Comparison of ENCODE assay signal across 8 cellular contexts in the genomic region with DNA sequence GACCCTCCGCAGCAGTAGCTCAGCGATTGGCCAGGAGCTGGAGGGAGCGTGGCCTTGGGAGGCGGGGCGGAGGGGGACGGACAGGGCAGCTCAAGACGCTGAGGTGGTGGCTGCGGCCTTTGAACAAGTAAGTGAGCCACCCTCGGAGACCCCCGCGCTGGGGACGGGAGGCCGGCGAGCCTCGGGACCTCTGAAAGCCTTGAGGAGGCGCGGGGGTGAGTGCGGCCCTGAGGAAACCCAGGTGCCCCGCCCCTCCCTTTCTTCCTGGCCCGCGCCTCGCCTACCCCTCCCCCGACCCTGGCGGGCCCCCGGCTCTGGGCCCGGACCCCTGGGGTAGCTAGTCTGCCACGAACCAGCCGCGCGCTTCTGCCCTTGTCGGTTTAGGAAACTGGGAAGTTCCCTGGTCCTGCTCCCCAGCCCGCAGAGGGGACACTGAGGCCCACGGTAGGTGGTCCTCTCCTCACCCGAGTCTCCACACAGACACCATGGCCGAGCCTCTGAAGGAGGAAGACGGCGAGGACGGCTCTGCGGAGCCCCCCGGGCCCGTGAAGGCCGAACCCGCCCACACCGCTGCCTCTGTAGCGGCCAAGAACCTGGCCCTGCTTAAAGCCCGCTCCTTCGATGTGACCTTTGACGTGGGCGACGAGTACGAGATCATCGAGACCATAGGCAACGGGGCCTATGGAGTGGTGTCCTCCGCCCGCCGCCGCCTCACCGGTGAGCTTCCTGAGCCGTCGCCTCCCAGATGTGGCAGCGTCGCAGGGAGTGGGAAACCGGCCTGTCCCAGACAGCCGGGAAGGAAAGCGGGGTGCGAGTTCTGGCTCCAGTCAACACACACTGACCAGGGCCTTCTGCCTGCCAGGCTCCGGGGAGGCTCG. TPM values are rescaled to one million over a fixed set of nuclear protein-coding genes. Genes with fewer than 3 reads are reported as not detected.
A peak's percentile ranks its signal among the peaks of the same experiment; 100 is the strongest.
DNase-seq lines count a peak whose midpoint lies in the region; ATAC-seq and FAIRE-seq lines count a peak whose summit lies in the region.

Gene MAPK7 (plus strand): TSS at position 83 of the 878 bp plus-strand sequence. CDS start 403 bp downstream, at position 486.

- 2 to 12% (median 11%) methylated on average over 60 to 68 of the region's 68 CpGs for WGBS in adipose tissue, 3 donors
- WGBS in iPS DF 6.9 (ENCODE audit: insufficient coverage, insufficient read length), result no CpG with 5 or more reads among the region's 68 CpGs

- H3K36me3 ChIP-seq in iPS DF 6.9 (ENCODE audit: control insufficient read depth, insufficient read depth, low read length) (peaks cover 39% of the 10 kb centered on the region), skeletal muscle satellite cell (ENCODE audit: insufficient read depth, low read length) (peaks cover 38% of the 10 kb centered on the region)

- H3K9me3 ChIP-seq in iPS DF 6.9 (ENCODE audit: control insufficient read depth, insufficient read depth, low read length) (no peaks in the 10 kb centered on the region), skeletal muscle satellite cell (replicated peaks; ENCODE audit: low read length) (no peaks in the 10 kb centered on the region)

- peak within 1 kb of the TSS; percentile 92 for H3K4me2 ChIP-seq in skeletal muscle satellite cell (ENCODE audit: low read length)

- peak within 1 kb of the TSS; percentile 74 for H3K4me3 ChIP-seq in iPS DF 6.9 (ENCODE audit: low read length)
- peak within 1 kb of the TSS; percentile 89 for H3K4me3 ChIP-seq in skeletal muscle satellite cell (ENCODE audit: low read length)

- no peak for DNase-seq in GM19239 (ENCODE audit: insufficient read length, low spot score)
- no peak for DNase-seq in iPS DF 6.9 (ENCODE audit: low read depth, low spot score)
- DNase-seq in stimulated activated CD4-positive, alpha-beta T cell treated with anti-CD3 and anti-CD28 coated beads, Interleukin-4, amount 100 ng/mL, for 4 hours, result no peak
- DNase-seq in KBM-7, result no peak
- DNase-seq in GM19238 (ENCODE audit: insufficient read length, low spot score), result no peak

- FAIRE-seq in GM19239 (lab: Jason Lieb, UNC), result peak; percentile 99

- peaks cover 2% of the 10 kb centered on the region; the same call in 1 of the 2 replicates for H3K4me1 ChIP-seq in iPS DF 6.9 (ENCODE audit: control insufficient read depth, insufficient read depth, low read length)
- H3K4me1 ChIP-seq in skeletal muscle satellite cell (ENCODE audit: control insufficient read depth, insufficient read depth, low read length), result peaks cover 13% of the 10 kb centered on the region

- H3K27me3 ChIP-seq in iPS DF 6.9 (ENCODE audit: control insufficient read depth, insufficient read depth, low read length) (no peaks in the 10 kb centered on the region), skeletal muscle satellite cell (ENCODE audit: control insufficient read depth, insufficient read depth, low read length) (no peaks in the 10 kb centered on the region)

- H3K9ac ChIP-seq in skeletal muscle satellite cell (ENCODE audit: low read depth, low read length), result peak within 1 kb of the TSS; percentile 91

- H3K27ac ChIP-seq in adipose tissue (ENCODE audit: low read depth, low read length) (peak within 1 kb of the TSS; percentile 22), iPS DF 6.9 (ENCODE audit: low read length) (no peak within 1 kb of the TSS)

- ATAC-seq in HG03103 (IDR thresholded peaks at IDR 0.05; ENCODE audit: low read depth, unreplicated experiment), result peak; percentile 3

- in situ Hi-C loops in KBM-7 (cut with MboI; ENCODE audit: low pct_unique_long_range_greater_than_20kb, low sequenced_read_pairs), result no loop called here

RNA-seq across cellular contexts. Expression of gene MAPK7, which starts in this region (rescaled TPM):
- polyA plus RNA-seq in adipose tissue, result 10 to 100 TPM in 2 of 3 donors, 1 to 10 TPM in 1; 4.7 to 21.5 (median 12.9) TPM
- total RNA-seq in skeletal muscle satellite cell (2012; rRNA removed), result 16.2 and 18.8 TPM in 2 replicates
